Comparison of ENCODE assay signal across 11 cellular contexts in genomic region chr21:18951291-18952038, GRCh38.
DNase-seq lines count a peak whose midpoint lies in the region; ATAC-seq and TF ChIP-seq lines count a peak whose summit lies in the region.
"Had no signal": no experiment of that assay in that cellular context is flagged by ENCODE, and none has a peak within 500 bp of the region (broad histone marks: within the 10 kb centered on the region; RNA-seq: fewer than 3 reads in every experiment).

No MANE protein-coding gene starts in this region.

- no peak overlapping the region for H3K27ac ChIP-seq in foreskin keratinocyte
- no peak overlapping the region for H3K27ac ChIP-seq in stomach
- H3K27ac ChIP-seq in esophagus squamous epithelium, result no peak overlapping the region

- H3K27me3 ChIP-seq in foreskin keratinocyte (no peaks in the 10 kb centered on the region), stomach (no peaks in the 10 kb centered on the region), esophagus squamous epithelium (no peaks in the 10 kb centered on the region)

- TF ChIP-seq POLR2A in stomach (IDR thresholded peaks at IDR 0.05) (no peak), esophagus squamous epithelium (IDR thresholded peaks at IDR 0.05) (no peak)

- no peak overlapping the region for H3K27ac Mint-ChIP-seq in activated CD4-positive, alpha-beta T cell treated with anti-CD3 and anti-CD28 coated beads for 36 hours
- H3K27ac Mint-ChIP-seq in activated CD4-positive, alpha-beta T cell treated with anti-CD3 and anti-CD28 coated beads, Interleukin-2, amount 10 ng/mL, durations not matched to agents 7 days and 5 days, result no peak overlapping the region
- H3K27ac Mint-ChIP-seq: CD8-positive, alpha-beta T cell had no signal

- CTCF ChIA-PET in activated CD4-positive, alpha-beta T cell treated with anti-CD3 and anti-CD28 coated beads for 36 hours (lab: Charles Lee), result interaction anchor here (0.7 kb wide), 1 partner anchor 13 kb away, joined by 3 read pairs; no protein-coding TSS in a partner anchor
- CTCF ChIA-PET in activated CD4-positive, alpha-beta T cell treated with anti-CD3 and anti-CD28 coated beads, Interleukin-2, amount 10 ng/mL, durations not matched to agents 7 days and 5 days (lab: Charles Lee), result no interaction called here

- H3K27me3 Mint-ChIP-seq in activated CD4-positive, alpha-beta T cell treated with anti-CD3 and anti-CD28 coated beads for 36 hours, result no peaks in the 10 kb centered on the region
- H3K27me3 Mint-ChIP-seq in activated CD4-positive, alpha-beta T cell treated with anti-CD3 and anti-CD28 coated beads, Interleukin-2, amount 10 ng/mL, durations not matched to agents 7 days and 5 days, result no peaks in the 10 kb centered on the region

- DNase-seq in activated CD4-positive, alpha-beta T cell treated with anti-CD3 and anti-CD28 coated beads for 36 hours, result peak; percentile 13
- no peak for DNase-seq in activated CD4-positive, alpha-beta T cell treated with anti-CD3 and anti-CD28 coated beads, Interleukin-2, amount 10 ng/mL, durations not matched to agents 7 days and 5 days
- DNase-seq in NOMO-1 treated with DMSO at 0.1 percent for 48 hours (lab: John Stamatoyannopoulos, UW; ENCODE audit: unreplicated experiment) (peak; percentile 27), foreskin keratinocyte (peak; percentile 6 to 20), stomach (no peak), esophagus squamous epithelium (lab: John Stamatoyannopoulos, UW) (no peak)
- DNase-seq in stimulated activated CD8-positive, alpha-beta memory T cell treated with anti-CD3 and anti-CD28 coated beads, Interleukin-4, amount 100 ng/mL, for 48 hours, result no peak
- DNase-seq: CD8-positive, alpha-beta T cell; mammary epithelial cell; stimulated activated naive CD8-positive, alpha-beta T cell treated with anti-CD3 and anti-CD28 coated beads, Interleukin-15, Interleukin-2, amounts not matched to agents 100 U/mL and 50 U/mL, for 24 hours had no signal

- H3K4me1 ChIP-seq in foreskin keratinocyte (no peaks in the 10 kb centered on the region), stomach (peaks cover 0 to 3% (median 0%) of the 10 kb centered on the region in 4 donors), esophagus squamous epithelium (no peaks in the 10 kb centered on the region)

- no peak overlapping the region for H3K4me3 Mint-ChIP-seq in activated CD4-positive, alpha-beta T cell treated with anti-CD3 and anti-CD28 coated beads for 36 hours
- H3K4me3 Mint-ChIP-seq in activated CD4-positive, alpha-beta T cell treated with anti-CD3 and anti-CD28 coated beads, Interleukin-2, amount 10 ng/mL, durations not matched to agents 7 days and 5 days, result no peak overlapping the region
- H3K4me3 Mint-ChIP-seq: CD8-positive, alpha-beta T cell had no signal

- H3K36me3 ChIP-seq in stomach, result no peaks in the 10 kb centered on the region
- no peaks in the 10 kb centered on the region for H3K36me3 ChIP-seq in esophagus squamous epithelium

- no peak for TF ChIP-seq EP300 in stomach (IDR thresholded peaks at IDR 0.05)

- H3K4me1 Mint-ChIP-seq in activated CD4-positive, alpha-beta T cell treated with anti-CD3 and anti-CD28 coated beads for 36 hours, result no peaks in the 10 kb centered on the region
- no peaks in the 10 kb centered on the region for H3K4me1 Mint-ChIP-seq in activated CD4-positive, alpha-beta T cell treated with anti-CD3 and anti-CD28 coated beads, Interleukin-2, amount 10 ng/mL, durations not matched to agents 7 days and 5 days

- POLR2A ChIA-PET in activated CD4-positive, alpha-beta T cell treated with anti-CD3 and anti-CD28 coated beads for 36 hours (lab: Charles Lee), result no interaction called here
- POLR2A ChIA-PET in activated CD4-positive, alpha-beta T cell treated with anti-CD3 and anti-CD28 coated beads, Interleukin-2, amount 10 ng/mL, durations not matched to agents 7 days and 5 days (lab: Charles Lee), result no interaction called here

- intact Hi-C loops in activated CD4-positive, alpha-beta T cell treated with anti-CD3 and anti-CD28 coated beads for 36 hours (cut with DNase I, micrococcal nuclease), result loop anchor here in 1 of 2 experiments (5.0 kb wide), 1 partner anchor 1931 kb away; no protein-coding TSS in a partner anchor
- intact Hi-C loops in stomach (cut with DNase I; ENCODE audit: low total_unique reads) (no loop called here), esophagus squamous epithelium (cut with DNase I) (no loop called here)

- no peak for ATAC-seq in activated CD4-positive, alpha-beta T cell treated with anti-CD3 and anti-CD28 coated beads for 36 hours
- ATAC-seq in foreskin keratinocyte, result no peak
- ATAC-seq in GM21447 (IDR thresholded peaks at IDR 0.05; ENCODE audit: unreplicated experiment), result no peak
- ATAC-seq: CD8-positive, alpha-beta T cell; stimulated activated naive CD8-positive, alpha-beta T cell treated with anti-CD3 and anti-CD28 coated beads, Interleukin-15, Interleukin-2, amounts not matched to agents 100 U/mL and 50 U/mL, for 24 hours had no signal

- TF ChIP-seq CTCF in foreskin keratinocyte (conservative IDR thresholded peaks at IDR 0.05) (peak; percentile 26), stomach (IDR thresholded peaks at IDR 0.05) (peak in 4 of 7 experiments; percentile 7 to 28 (median 14)), esophagus squamous epithelium (IDR thresholded peaks at IDR 0.05) (no peak)

- no peaks in the 10 kb centered on the region for H3K36me3 Mint-ChIP-seq in activated CD4-positive, alpha-beta T cell treated with anti-CD3 and anti-CD28 coated beads for 36 hours (ENCODE audit: low read depth)
- no peaks in the 10 kb centered on the region for H3K36me3 Mint-ChIP-seq in activated CD4-positive, alpha-beta T cell treated with anti-CD3 and anti-CD28 coated beads, Interleukin-2, amount 10 ng/mL, durations not matched to agents 7 days and 5 days (ENCODE audit: low read depth)
- H3K36me3 Mint-ChIP-seq: CD8-positive, alpha-beta T cell had no signal

- H3K4me3 ChIP-seq in stomach, result no peak overlapping the region
- no peak overlapping the region for H3K4me3 ChIP-seq in esophagus squamous epithelium

- WGBS in stomach, 5 donors, result 72 to 82% (median 75%) methylated on average over 14 of the region's 14 CpGs
- WGBS in esophagus squamous epithelium, 2 donors, result 52 to 61% methylated on average over 13 to 14 of the region's 14 CpGs

- peaks cover 3% of the 10 kb centered on the region for H3K9me3 Mint-ChIP-seq in activated CD4-positive, alpha-beta T cell treated with anti-CD3 and anti-CD28 coated beads for 36 hours (ENCODE audit: low read depth)
- H3K9me3 Mint-ChIP-seq in activated CD4-positive, alpha-beta T cell treated with anti-CD3 and anti-CD28 coated beads, Interleukin-2, amount 10 ng/mL, durations not matched to agents 7 days and 5 days, result peaks cover 3% of the 10 kb centered on the region

- H3K9me3 ChIP-seq in stomach (no peaks in the 10 kb centered on the region), esophagus squamous epithelium (no peaks in the 10 kb centered on the region)

Comparison
In these comparisons a context has a peak if more than half of its experiments do, and no peak if none do; other contexts are left out.
1. DNase-seq: peak in activated CD4-positive, alpha-beta T cell treated with anti-CD3 and anti-CD28 coated beads for 36 hours (single experiment), NOMO-1 treated with DMSO at 0.1 percent for 48 hours (single experiment) and foreskin keratinocyte (2 of 2); none in activated CD4-positive, alpha-beta T cell treated with anti-CD3 and anti-CD28 coated beads, Interleukin-2, amount 10 ng/mL, durations not matched to agents 7 days and 5 days (single experiment), stomach (single experiment), stimulated activated CD8-positive, alpha-beta memory T cell treated with anti-CD3 and anti-CD28 coated beads, Interleukin-4, amount 100 ng/mL, for 48 hours (single experiment) and esophagus squamous epithelium (single experiment).
2. CTCF ChIP-seq: peak in foreskin keratinocyte (single experiment) and stomach (4 of 7); none in esophagus squamous epithelium (0 of 6).